ENCODE assay signal across 1 cellular context in genomic region chr1:9892563-9893528, GRCh38.
TF ChIP-seq lines count a peak whose summit lies in the region.

No MANE protein-coding gene starts in this region.

TF ChIP-seq in HCT116, 20 proteins besides CTCF, POLR2A, EP300 and RAD21 (continued from another document):
- TF ChIP-seq, protein P1, sequence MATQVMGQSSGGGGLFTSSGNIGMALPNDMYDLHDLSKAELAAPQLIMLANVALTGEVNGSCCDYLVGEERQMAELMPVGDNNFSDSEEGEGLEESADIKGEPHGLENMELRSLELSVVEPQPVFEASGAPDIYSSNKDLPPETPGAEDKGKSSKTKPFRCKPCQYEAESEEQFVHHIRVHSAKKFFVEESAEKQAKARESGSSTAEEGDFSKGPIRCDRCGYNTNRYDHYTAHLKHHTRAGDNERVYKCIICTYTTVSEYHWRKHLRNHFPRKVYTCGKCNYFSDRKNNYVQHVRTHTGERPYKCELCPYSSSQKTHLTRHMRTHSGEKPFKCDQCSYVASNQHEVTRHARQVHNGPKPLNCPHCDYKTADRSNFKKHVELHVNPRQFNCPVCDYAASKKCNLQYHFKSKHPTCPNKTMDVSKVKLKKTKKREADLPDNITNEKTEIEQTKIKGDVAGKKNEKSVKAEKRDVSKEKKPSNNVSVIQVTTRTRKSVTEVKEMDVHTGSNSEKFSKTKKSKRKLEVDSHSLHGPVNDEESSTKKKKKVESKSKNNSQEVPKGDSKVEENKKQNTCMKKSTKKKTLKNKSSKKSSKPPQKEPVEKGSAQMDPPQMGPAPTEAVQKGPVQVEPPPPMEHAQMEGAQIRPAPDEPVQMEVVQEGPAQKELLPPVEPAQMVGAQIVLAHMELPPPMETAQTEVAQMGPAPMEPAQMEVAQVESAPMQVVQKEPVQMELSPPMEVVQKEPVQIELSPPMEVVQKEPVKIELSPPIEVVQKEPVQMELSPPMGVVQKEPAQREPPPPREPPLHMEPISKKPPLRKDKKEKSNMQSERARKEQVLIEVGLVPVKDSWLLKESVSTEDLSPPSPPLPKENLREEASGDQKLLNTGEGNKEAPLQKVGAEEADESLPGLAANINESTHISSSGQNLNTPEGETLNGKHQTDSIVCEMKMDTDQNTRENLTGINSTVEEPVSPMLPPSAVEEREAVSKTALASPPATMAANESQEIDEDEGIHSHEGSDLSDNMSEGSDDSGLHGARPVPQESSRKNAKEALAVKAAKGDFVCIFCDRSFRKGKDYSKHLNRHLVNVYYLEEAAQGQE (IDR thresholded peaks at IDR 0.05; ENCODE audit: low read depth): no peak
- TF ChIP-seq, protein P2, sequence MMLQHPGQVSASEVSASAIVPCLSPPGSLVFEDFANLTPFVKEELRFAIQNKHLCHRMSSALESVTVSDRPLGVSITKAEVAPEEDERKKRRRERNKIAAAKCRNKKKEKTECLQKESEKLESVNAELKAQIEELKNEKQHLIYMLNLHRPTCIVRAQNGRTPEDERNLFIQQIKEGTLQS (IDR thresholded peaks at IDR 0.05): no peak
- TF ChIP-seq ELF1 (IDR thresholded peaks at IDR 0.05; ENCODE audit: borderline replicate concordance, low read depth) (no peak), CEBPB (IDR thresholded peaks at IDR 0.05; ENCODE audit: low read depth) (peak; percentile 80), SIN3A (IDR thresholded peaks at IDR 0.05; ENCODE audit: low read depth) (peak; percentile 95), SP1 (IDR thresholded peaks at IDR 0.05; ENCODE audit: low read depth) (peak; percentile 98), EZH2phosphoT487 (IDR thresholded peaks at IDR 0.05; ENCODE audit: borderline replicate concordance) (no peak), ZNF274 (IDR thresholded peaks at IDR 0.05; ENCODE audit: low read depth, low read length) (no peak), EZH2 (IDR thresholded peaks at IDR 0.05) (no peak)
